ENCODE assay signal across 1 cellular context in genomic region chr9:74773886-74774479, GRCh38.
TF ChIP-seq lines count a peak whose summit lies in the region.

No MANE protein-coding gene starts in this region.

TF ChIP-seq in IMR-90, 13 proteins besides CTCF, POLR2A, EP300 and RAD21:
- TF ChIP-seq, protein P1, sequence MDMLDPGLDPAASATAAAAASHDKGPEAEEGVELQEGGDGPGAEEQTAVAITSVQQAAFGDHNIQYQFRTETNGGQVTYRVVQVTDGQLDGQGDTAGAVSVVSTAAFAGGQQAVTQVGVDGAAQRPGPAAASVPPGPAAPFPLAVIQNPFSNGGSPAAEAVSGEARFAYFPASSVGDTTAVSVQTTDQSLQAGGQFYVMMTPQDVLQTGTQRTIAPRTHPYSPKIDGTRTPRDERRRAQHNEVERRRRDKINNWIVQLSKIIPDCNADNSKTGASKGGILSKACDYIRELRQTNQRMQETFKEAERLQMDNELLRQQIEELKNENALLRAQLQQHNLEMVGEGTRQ (IDR thresholded peaks at IDR 0.05; ENCODE audit: low read depth, low read length) = no peak
- TF ChIP-seq SMC3 (IDR thresholded peaks at IDR 0.05; ENCODE audit: low read depth, low read length) = peak; percentile 73
- TF ChIP-seq, protein P2, sequence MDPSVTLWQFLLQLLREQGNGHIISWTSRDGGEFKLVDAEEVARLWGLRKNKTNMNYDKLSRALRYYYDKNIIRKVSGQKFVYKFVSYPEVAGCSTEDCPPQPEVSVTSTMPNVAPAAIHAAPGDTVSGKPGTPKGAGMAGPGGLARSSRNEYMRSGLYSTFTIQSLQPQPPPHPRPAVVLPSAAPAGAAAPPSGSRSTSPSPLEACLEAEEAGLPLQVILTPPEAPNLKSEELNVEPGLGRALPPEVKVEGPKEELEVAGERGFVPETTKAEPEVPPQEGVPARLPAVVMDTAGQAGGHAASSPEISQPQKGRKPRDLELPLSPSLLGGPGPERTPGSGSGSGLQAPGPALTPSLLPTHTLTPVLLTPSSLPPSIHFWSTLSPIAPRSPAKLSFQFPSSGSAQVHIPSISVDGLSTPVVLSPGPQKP (IDR thresholded peaks at IDR 0.05; ENCODE audit: borderline replicate concordance, low read depth, low read length) = no peak
- TF ChIP-seq BHLHE40 (IDR thresholded peaks at IDR 0.05; ENCODE audit: low read depth, low read length) = no peak
- TF ChIP-seq CEBPB (IDR thresholded peaks at IDR 0.05; ENCODE audit: low read depth, low read length) = no peak
- TF ChIP-seq MAZ (IDR thresholded peaks at IDR 0.05; ENCODE audit: borderline replicate concordance, low read depth, low read length) = no peak
- no peak for TF ChIP-seq MXI1 (IDR thresholded peaks at IDR 0.05; ENCODE audit: borderline replicate concordance, low read depth, low read length)
TF ChIP-seq in IMR-90: peak in this region for 1.
